ENCODE assay signal across 19 cellular contexts in genomic region chr10:90641731-90642130, GRCh38.
DNase-seq lines count a peak whose midpoint lies in the region; ATAC-seq and TF ChIP-seq lines count a peak whose summit lies in the region.
"Had no signal": no experiment of that assay in that cellular context is flagged by ENCODE, and none has a peak within 500 bp of the region (broad histone marks: within the 10 kb centered on the region; RNA-seq: fewer than 3 reads in every experiment).

No MANE protein-coding gene starts in this region.

- H3K4me1 Mint-ChIP-seq in activated CD4-positive, alpha-beta memory T cell treated with anti-CD3 and anti-CD28 coated beads, Interleukin-2, amount 10 ng/mL, durations not matched to agents 7 days and 5 days: no peaks in the 10 kb centered on the region
- H3K4me1 Mint-ChIP-seq: CD4-positive, CD25-positive, alpha-beta regulatory T cell had no signal

- no peak overlapping the region for H3K27ac Mint-ChIP-seq in activated naive CD4-positive, alpha-beta T cell treated with anti-CD3 and anti-CD28 coated beads, Interleukin-2, amount 50 U/mL, for 72 hours
- H3K27ac Mint-ChIP-seq in activated CD4-positive, alpha-beta memory T cell treated with anti-CD3 and anti-CD28 coated beads, Interleukin-2, amount 10 ng/mL, durations not matched to agents 7 days and 5 days: no peak overlapping the region
- H3K27ac Mint-ChIP-seq: CD4-positive, CD25-positive, alpha-beta regulatory T cell had no signal

- H3K9me2 ChIP-seq in PC-3 (replicated peaks; ENCODE audit: low read length): no peaks in the 10 kb centered on the region

- H3K27me3 Mint-ChIP-seq in activated CD4-positive, alpha-beta memory T cell treated with anti-CD3 and anti-CD28 coated beads, Interleukin-2, amount 10 ng/mL, durations not matched to agents 7 days and 5 days: no peaks in the 10 kb centered on the region
- H3K27me3 Mint-ChIP-seq: CD4-positive, CD25-positive, alpha-beta regulatory T cell had no signal

- no peak for DNase-seq in PC-3
- no peak for DNase-seq in left lung
- no peak for DNase-seq in activated naive CD4-positive, alpha-beta T cell treated with anti-CD3 and anti-CD28 coated beads, Interleukin-2, amount 50 U/mL, for 72 hours (ENCODE audit: low spot score in 2 of 2)
- no peak for DNase-seq in SW 1271 (lab: John Stamatoyannopoulos, UW)
- DNase-seq in activated CD4-positive, alpha-beta memory T cell treated with anti-CD3 and anti-CD28 coated beads, Interleukin-2, amount 10 ng/mL, durations not matched to agents 7 days and 5 days: no peak
- DNase-seq: CD4-positive, CD25-positive, alpha-beta regulatory T cell; DMS53; KG1; NCI-H1092 treated with DMSO at 0.1 percent for 48 hours; NCI-H1694; NCI-H2107; NCI-H226; NCI-H526 treated with DMSO at 0.1 percent for 48 hours; NK-92 treated with Interleukin-12 subunit alpha and Interleukin-12 subunit beta, amount 100 ng/mL, for 24 hours had no signal

- H3K9me3 ChIP-seq in PC-3 (ENCODE audit: low read length) (no peaks in the 10 kb centered on the region), left lung (no peaks in the 10 kb centered on the region), skeletal muscle tissue (ENCODE audit: control insufficient read depth in 3 of 3, low read length in 3 of 3) (no peaks in the 10 kb centered on the region)
- H3K9me3 ChIP-seq: A549 had no signal

- peaks cover 0 to 4% of the 10 kb centered on the region in 2 donors for H3K36me3 Mint-ChIP-seq in activated naive CD4-positive, alpha-beta T cell treated with anti-CD3 and anti-CD28 coated beads, Interleukin-2, amount 50 U/mL, for 72 hours
- H3K36me3 Mint-ChIP-seq in activated CD4-positive, alpha-beta memory T cell treated with anti-CD3 and anti-CD28 coated beads, Interleukin-2, amount 10 ng/mL, durations not matched to agents 7 days and 5 days (ENCODE audit: low read depth): no peaks in the 10 kb centered on the region
- H3K36me3 Mint-ChIP-seq: CD4-positive, CD25-positive, alpha-beta regulatory T cell had no signal

- no peak for TF ChIP-seq CTCF in PC-3 (conservative IDR thresholded peaks at IDR 0.05; ENCODE audit: low read depth, low read length)
- no peak for TF ChIP-seq CTCF in left lung (IDR thresholded peaks at IDR 0.05)

- POLR2A ChIA-PET in PC-3 (lab: Charles Lee; ENCODE audit: unreplicated experiment): no interaction called here
- POLR2A ChIA-PET in activated CD4-positive, alpha-beta memory T cell treated with anti-CD3 and anti-CD28 coated beads, Interleukin-2, amount 10 ng/mL, durations not matched to agents 7 days and 5 days (lab: Charles Lee): no interaction called here

- H3K4me1 ChIP-seq in ACC112 (ENCODE audit: control insufficient read depth, insufficient read depth, low read length, unreplicated experiment): peaks cover 34% of the 10 kb centered on the region
- H3K4me1 ChIP-seq in PC-3 (ENCODE audit: insufficient read depth, low read length): peaks cover 9% of the 10 kb centered on the region
- H3K4me1 ChIP-seq in left lung: peaks cover 0 to 7% of the 10 kb centered on the region in 2 donors
- peaks cover 0 to 8% (median 5%) of the 10 kb centered on the region in 3 donors for H3K4me1 ChIP-seq in skeletal muscle tissue (ENCODE audit: control insufficient read depth in 3 of 3, insufficient read depth in 3 of 3, low read length in 3 of 3)
- H3K4me1 ChIP-seq: A549 had no signal

- no TSS peak for BruUV-seq in PC-3 (replicated peaks; lab: Mats Ljungman, UMichigan)

- H3K4me3 ChIP-seq in ACC112 (ENCODE audit: low read depth, low read length) (no peak overlapping the region), PC-3 (ENCODE audit: low read length) (no peak overlapping the region), left lung (no peak overlapping the region), skeletal muscle tissue (ENCODE audit: low read length in 3 of 3) (peak overlapping the region in 1 of 3 donors; percentile 14)
- H3K4me3 ChIP-seq: A549 had no signal

- H3K9ac ChIP-seq in PC-3 (ENCODE audit: low read length) (no peak overlapping the region), skeletal muscle tissue (ENCODE audit: low read depth in 1 of 3, low read length in 3 of 3) (no peak overlapping the region)

- H3F3A ChIP-seq in PC-3 (ENCODE audit: low read length, unreplicated experiment): no peaks in the 10 kb centered on the region

- no peaks in the 10 kb centered on the region for H3K36me3 ChIP-seq in ACC112 (ENCODE audit: insufficient read depth, low read length)
- H3K36me3 ChIP-seq in PC-3 (ENCODE audit: low read depth, low read length): no peaks in the 10 kb centered on the region
- H3K36me3 ChIP-seq in left lung: no peaks in the 10 kb centered on the region
- H3K36me3 ChIP-seq in skeletal muscle tissue (ENCODE audit: control insufficient read depth in 3 of 3, insufficient read depth in 3 of 3, low read length in 3 of 3): no peaks in the 10 kb centered on the region

- H3K4me2 ChIP-seq in PC-3 (ENCODE audit: low read length): peak overlapping the region; percentile 33
- H3K4me2 ChIP-seq: A549 had no signal

- H4K20me1 ChIP-seq in PC-3 (ENCODE audit: low read length): no peaks in the 10 kb centered on the region

- no peaks in the 10 kb centered on the region for H3K9me3 Mint-ChIP-seq in activated naive CD4-positive, alpha-beta T cell treated with anti-CD3 and anti-CD28 coated beads, Interleukin-2, amount 50 U/mL, for 72 hours
- H3K9me3 Mint-ChIP-seq in activated CD4-positive, alpha-beta memory T cell treated with anti-CD3 and anti-CD28 coated beads, Interleukin-2, amount 10 ng/mL, durations not matched to agents 7 days and 5 days: no peaks in the 10 kb centered on the region

- H3K4me3 Mint-ChIP-seq in activated CD4-positive, alpha-beta memory T cell treated with anti-CD3 and anti-CD28 coated beads, Interleukin-2, amount 10 ng/mL, durations not matched to agents 7 days and 5 days: no peak overlapping the region
- H3K4me3 Mint-ChIP-seq: CD4-positive, CD25-positive, alpha-beta regulatory T cell had no signal

- no peak for ATAC-seq in PC-3
- peak; percentile 20 for ATAC-seq in left lung
- no peak for ATAC-seq in activated naive CD4-positive, alpha-beta T cell treated with anti-CD3 and anti-CD28 coated beads, Interleukin-2, amount 50 U/mL, for 72 hours
- no peak for ATAC-seq in HG02938 (IDR thresholded peaks at IDR 0.05; ENCODE audit: unreplicated experiment)
- ATAC-seq: A549 had no signal

- H2AFZ ChIP-seq in ACC112 (ENCODE audit: low read length, unreplicated experiment) (no peak overlapping the region), PC-3 (ENCODE audit: low read length) (no peak overlapping the region)

- H3K27ac ChIP-seq in ACC112 (ENCODE audit: low read depth, low read length): peak overlapping the region; percentile 39; the same call in 1 of the 2 replicates
- no peak overlapping the region; the same call in 1 of the 2 replicates for H3K27ac ChIP-seq in PC-3 (ENCODE audit: low read length)
- H3K27ac ChIP-seq in left lung: peak overlapping the region in 1 of 2 donors; percentile 1
- peak overlapping the region; percentile 14 for H3K27ac ChIP-seq in skeletal muscle tissue (ENCODE audit: low read depth, low read length)
- H3K27ac ChIP-seq: A549, HL-60 had no signal

- no peaks in the 10 kb centered on the region for H3K79me2 ChIP-seq in ACC112 (ENCODE audit: control insufficient read depth, insufficient read depth, low read length, unreplicated experiment)
- H3K79me2 ChIP-seq in PC-3 (ENCODE audit: low read length): no peaks in the 10 kb centered on the region

- CTCF ChIA-PET in PC-3 (lab: Charles Lee): no interaction called here
- CTCF ChIA-PET in activated CD4-positive, alpha-beta memory T cell treated with anti-CD3 and anti-CD28 coated beads, Interleukin-2, amount 10 ng/mL, durations not matched to agents 7 days and 5 days (lab: Charles Lee): no interaction called here

- intact Hi-C loops in PC-3 (cut with micrococcal nuclease) (no loop called here), left lung (cut with DNase I) (no loop called here)

- no peaks in the 10 kb centered on the region for H3K27me3 ChIP-seq in ACC112 (ENCODE audit: insufficient read depth, low read length)
- no peaks in the 10 kb centered on the region for H3K27me3 ChIP-seq in PC-3 (ENCODE audit: low read length)
- no peaks in the 10 kb centered on the region for H3K27me3 ChIP-seq in left lung
- no peaks in the 10 kb centered on the region for H3K27me3 ChIP-seq in skeletal muscle tissue (ENCODE audit: control insufficient read depth in 3 of 3, insufficient read depth in 3 of 3, low read length in 3 of 3)
